In genomic region chr4:37632836-37633235, GRCh38 we compare ENCODE assay signal across 19 cellular contexts.
"Had no signal": no experiment of that assay in that cellular context is flagged by ENCODE, and none has a peak within 500 bp of the region (broad histone marks: within the 10 kb centered on the region; RNA-seq: fewer than 3 reads in every experiment).

No MANE protein-coding gene starts in this region.

- H3K4me2 ChIP-seq: KMS-11, PC-9 had no signal

- H3K27me3 ChIP-seq: brain microvascular endothelial cell, cardiac muscle cell had no signal

- H3K27ac ChIP-seq: brain microvascular endothelial cell, cardiac muscle cell, KMS-11, PC-9, VCaP had no signal

- H3K36me3 ChIP-seq: cardiac muscle cell had no signal

- H2AFZ ChIP-seq: PC-9 had no signal

- H3K4me3 ChIP-seq: cardiac muscle cell, PC-9 had no signal

- ATAC-seq: activated CD8-positive, alpha-beta T cell treated with anti-CD3 and anti-CD28 coated beads for 36 hours; activated T-cell treated with anti-CD3 and anti-CD28 coated beads, Interleukin-2, amount 50 U/mL, for 72 hours had no signal

- DNase-seq: activated CD4-positive, alpha-beta T cell treated with anti-CD3 and anti-CD28 coated beads for 4 hours; activated CD8-positive, alpha-beta memory T cell treated with anti-CD3 and anti-CD28 coated beads, Interleukin-2, amount 50 U/mL, for 4 hours; activated CD8-positive, alpha-beta T cell treated with anti-CD3 and anti-CD28 coated beads for 36 hours; activated gamma-delta T cell treated with Interleukin-2 at 50 U/mL for 16 hours; activated naive CD4-positive, alpha-beta T cell treated with anti-CD3 and anti-CD28 coated beads, Interleukin-2, amount 10 ng/mL, durations not matched to agents 7 days and 5 days; activated naive CD8-positive, alpha-beta T cell treated with anti-CD3 and anti-CD28 coated beads for 36 hours; activated T-cell treated with anti-CD3 and anti-CD28 coated beads, Interleukin-2, amount 50 U/mL, for 72 hours; brain microvascular endothelial cell; NCI-H1092 treated with DMSO at 0.1 percent for 48 hours; NCI-H1436 treated with DMSO at 0.1 percent for 48 hours; NCI-H187; NCI-H2081; NCI-H510A treated with DMSO at 0.1 percent for 48 hours; PC-9; SHP77 treated with DMSO at 0.1 percent for 48 hours; T-helper 2 cell had no signal

- H3K9ac ChIP-seq: KMS-11 had no signal
